8 cellular contexts compared by ENCODE assay signal in the genomic region with DNA sequence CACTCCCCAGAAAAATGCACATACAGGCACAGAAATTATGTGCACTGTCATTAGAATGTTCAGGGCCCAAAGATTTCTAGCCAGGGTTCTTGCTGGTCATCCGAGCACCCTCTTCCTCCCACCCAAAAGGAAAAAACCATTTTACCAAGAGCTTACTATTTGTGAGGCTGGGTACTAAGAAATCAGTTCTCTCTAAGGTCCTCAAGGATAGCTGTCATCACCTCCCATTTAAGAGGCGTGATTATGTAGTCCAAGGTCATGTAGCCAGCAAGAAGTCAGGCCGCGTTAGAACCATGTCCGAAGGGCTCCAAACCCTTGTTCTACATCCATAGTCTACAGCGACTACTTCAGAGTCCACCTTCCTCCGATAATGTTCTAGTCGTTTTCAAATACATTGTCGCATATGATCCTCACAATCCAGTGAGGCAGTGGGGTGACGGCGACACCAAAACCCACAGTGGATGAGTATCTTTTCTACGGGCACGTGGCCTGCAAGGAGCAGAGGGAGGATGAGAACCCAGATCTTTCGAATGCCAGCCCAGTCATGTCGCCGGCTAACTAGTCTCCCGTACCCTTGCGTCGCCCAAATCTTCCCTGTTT. TPM values are rescaled to one million over a fixed set of nuclear protein-coding genes. Genes with fewer than 3 reads are reported as not detected.
A peak's percentile ranks its signal among the peaks of the same experiment; 100 is the strongest.
DNase-seq lines count a peak whose midpoint lies in the region; ATAC-seq and TF ChIP-seq lines count a peak whose summit lies in the region.

No MANE protein-coding gene starts in this region.

- H3K4me3 ChIP-seq in HUES6 (ENCODE audit: low read depth, low read length) (peak overlapping the region; percentile 84), esophagus squamous epithelium (peak overlapping the region; percentile 37 to 99 (median 85)), neural cell (ENCODE audit: low read length) (peak overlapping the region; percentile 79), vagina (peak overlapping the region; percentile 64 to 83)

- H3F3A ChIP-seq in neural cell (ENCODE audit: insufficient read depth, low read length, poor library complexity, severe bottlenecking), result no peaks in the 10 kb centered on the region

- H3K36me3 ChIP-seq in ES-I3 (ENCODE audit: insufficient read depth, low read length), result peaks cover 22% of the 10 kb centered on the region
- H3K36me3 ChIP-seq in HUES6 (ENCODE audit: control insufficient read depth, insufficient read depth, low read length), result peaks cover 75% of the 10 kb centered on the region
- peaks cover 9 to 74% (median 28%) of the 10 kb centered on the region in 3 donors for H3K36me3 ChIP-seq in esophagus squamous epithelium
- H3K36me3 ChIP-seq in neural cell (ENCODE audit: insufficient read depth, low read length), result peaks cover 12% of the 10 kb centered on the region
- peaks cover 6 to 63% of the 10 kb centered on the region in 2 donors for H3K36me3 ChIP-seq in vagina

- peak overlapping the region; percentile 85 for H3K9ac ChIP-seq in ES-I3 (ENCODE audit: low read depth, low read length)
- peak overlapping the region; percentile 93 for H3K9ac ChIP-seq in HUES6 (ENCODE audit: low read length)
- peak overlapping the region; percentile 79 for H3K9ac ChIP-seq in neural cell (ENCODE audit: low read length)

- H3K79me2 ChIP-seq in neural cell (replicated peaks; ENCODE audit: insufficient read depth, low read length), result peaks cover 31% of the 10 kb centered on the region

- peak overlapping the region; percentile 63 for H2AFZ ChIP-seq in neural cell (ENCODE audit: low read depth, low read length)

- H3K4me1 ChIP-seq in ES-I3 (ENCODE audit: insufficient read depth, low read length) (peaks cover 5% of the 10 kb centered on the region; the same call in 1 of the 2 replicates), HUES6 (ENCODE audit: control insufficient read depth, insufficient read depth, low read length) (no peaks in the 10 kb centered on the region; the same call in 1 of the 2 replicates), esophagus squamous epithelium (peaks cover 21 to 52% (median 27%) of the 10 kb centered on the region in 3 donors), vagina (peaks cover 35% of the 10 kb centered on the region)

- ATAC-seq in GM21515 (IDR thresholded peaks at IDR 0.05; ENCODE audit: unreplicated experiment), result peak; percentile 31

- H4K20me1 ChIP-seq in neural cell (ENCODE audit: insufficient read depth), result no peaks in the 10 kb centered on the region

- TF ChIP-seq EP300 in neural cell (conservative IDR thresholded peaks at IDR 0.05; ENCODE audit: poor library complexity, severe bottlenecking), result no peak

- H3K9me2 ChIP-seq in neural cell (ENCODE audit: insufficient read depth, low read length), result no peaks in the 10 kb centered on the region

- H3K27ac ChIP-seq in HUES6 (ENCODE audit: low read depth, low read length), result peak overlapping the region; percentile 24; the same call in 1 of the 2 replicates
- peak overlapping the region; percentile 84 to 95 (median 88) for H3K27ac ChIP-seq in esophagus squamous epithelium
- H3K27ac ChIP-seq in neural cell (ENCODE audit: low read length), result peak overlapping the region; percentile 70
- peak overlapping the region; percentile 77 for H3K27ac ChIP-seq in vagina

- TF ChIP-seq POLR2A in esophagus squamous epithelium (IDR thresholded peaks at IDR 0.05) (no peak), vagina (IDR thresholded peaks at IDR 0.05) (no peak)

- H3K9me3 ChIP-seq in ES-I3 (ENCODE audit: control insufficient read depth, insufficient read depth, low read length) (no peaks in the 10 kb centered on the region), HUES6 (ENCODE audit: control insufficient read depth, insufficient read depth, low read depth, low read length) (no peaks in the 10 kb centered on the region), esophagus squamous epithelium (no peaks in the 10 kb centered on the region), neural cell (ENCODE audit: low read length) (no peaks in the 10 kb centered on the region), vagina (no peaks in the 10 kb centered on the region)

- TF ChIP-seq CTCF in esophagus squamous epithelium (IDR thresholded peaks at IDR 0.05) (no peak), neural cell (IDR thresholded peaks at IDR 0.05; ENCODE audit: poor library complexity, severe bottlenecking) (no peak), vagina (IDR thresholded peaks at IDR 0.05) (no peak)

- WGBS in esophagus squamous epithelium, 2 donors, result 2 to 4% methylated on average over 15 to 19 of the region's 19 CpGs

- intact Hi-C loops in esophagus squamous epithelium (cut with DNase I), result loop anchor here (10.0 kb wide), 1 partner anchor 151 kb away; a partner anchor contains a TSS
- intact Hi-C loops in vagina (cut with DNase I), result loop anchor here (5.0 kb wide), 1 partner anchor 209 kb away; a partner anchor contains a TSS

- DNase-seq in activated CD4-positive, alpha-beta T cell treated with anti-CD3 and anti-CD28 coated beads, Interleukin-2, amount 50 U/mL, for 1 hour, result peak; percentile 24
- no peak for DNase-seq in esophagus squamous epithelium (lab: John Stamatoyannopoulos, UW)
- no peak for DNase-seq in vagina (ENCODE audit: extremely low spot score in 2 of 2)
- DNase-seq in NCI-H187 (lab: John Stamatoyannopoulos, UW), result no peak

- H3K27me3 ChIP-seq in HUES6 (ENCODE audit: control insufficient read depth, insufficient read depth, low read length) (no peaks in the 10 kb centered on the region), esophagus squamous epithelium (no peaks in the 10 kb centered on the region), neural cell (ENCODE audit: insufficient read depth, low read depth, low read length) (no peaks in the 10 kb centered on the region), vagina (no peaks in the 10 kb centered on the region)

- TF ChIP-seq RAD21 in neural cell (conservative IDR thresholded peaks at IDR 0.05), result no peak

- H3K4me2 ChIP-seq in neural cell (ENCODE audit: low read length), result peak overlapping the region; percentile 78

TF ChIP-seq in neural cell, 6 proteins besides CTCF, POLR2A, EP300 and RAD21:
- TF ChIP-seq SMC3 (conservative IDR thresholded peaks at IDR 0.05; ENCODE audit: poor library complexity) (no peak), EZH2 (IDR thresholded peaks at IDR 0.05; ENCODE audit: borderline replicate concordance, insufficient read depth, low read length, poor library complexity, severe bottlenecking) (no peak), POLR2AphosphoS5 (IDR thresholded peaks at IDR 0.05) (no peak), MXI1 (conservative IDR thresholded peaks at IDR 0.05; ENCODE audit: poor library complexity, severe bottlenecking) (no peak), TAF1 (IDR thresholded peaks at IDR 0.05; ENCODE audit: low read depth) (no peak)
- TF ChIP-seq, protein P1, sequence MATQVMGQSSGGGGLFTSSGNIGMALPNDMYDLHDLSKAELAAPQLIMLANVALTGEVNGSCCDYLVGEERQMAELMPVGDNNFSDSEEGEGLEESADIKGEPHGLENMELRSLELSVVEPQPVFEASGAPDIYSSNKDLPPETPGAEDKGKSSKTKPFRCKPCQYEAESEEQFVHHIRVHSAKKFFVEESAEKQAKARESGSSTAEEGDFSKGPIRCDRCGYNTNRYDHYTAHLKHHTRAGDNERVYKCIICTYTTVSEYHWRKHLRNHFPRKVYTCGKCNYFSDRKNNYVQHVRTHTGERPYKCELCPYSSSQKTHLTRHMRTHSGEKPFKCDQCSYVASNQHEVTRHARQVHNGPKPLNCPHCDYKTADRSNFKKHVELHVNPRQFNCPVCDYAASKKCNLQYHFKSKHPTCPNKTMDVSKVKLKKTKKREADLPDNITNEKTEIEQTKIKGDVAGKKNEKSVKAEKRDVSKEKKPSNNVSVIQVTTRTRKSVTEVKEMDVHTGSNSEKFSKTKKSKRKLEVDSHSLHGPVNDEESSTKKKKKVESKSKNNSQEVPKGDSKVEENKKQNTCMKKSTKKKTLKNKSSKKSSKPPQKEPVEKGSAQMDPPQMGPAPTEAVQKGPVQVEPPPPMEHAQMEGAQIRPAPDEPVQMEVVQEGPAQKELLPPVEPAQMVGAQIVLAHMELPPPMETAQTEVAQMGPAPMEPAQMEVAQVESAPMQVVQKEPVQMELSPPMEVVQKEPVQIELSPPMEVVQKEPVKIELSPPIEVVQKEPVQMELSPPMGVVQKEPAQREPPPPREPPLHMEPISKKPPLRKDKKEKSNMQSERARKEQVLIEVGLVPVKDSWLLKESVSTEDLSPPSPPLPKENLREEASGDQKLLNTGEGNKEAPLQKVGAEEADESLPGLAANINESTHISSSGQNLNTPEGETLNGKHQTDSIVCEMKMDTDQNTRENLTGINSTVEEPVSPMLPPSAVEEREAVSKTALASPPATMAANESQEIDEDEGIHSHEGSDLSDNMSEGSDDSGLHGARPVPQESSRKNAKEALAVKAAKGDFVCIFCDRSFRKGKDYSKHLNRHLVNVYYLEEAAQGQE (IDR thresholded peaks at IDR 0.05; ENCODE audit: borderline replicate concordance), result no peak

RNA-seq across cellular contexts. Expression of a gene that starts 0.6 kb away (rescaled TPM):
- total RNA-seq in esophagus squamous epithelium (10 to 100 TPM; 43.5 to 65.3 (median 62.1) TPM), vagina (43.0 TPM)
- 121 and 139 TPM in 2 replicates for polyA plus RNA-seq in neural cell
- 67.9 and 70.3 TPM in 2 replicates for polyA minus RNA-seq in neural cell

RNA-seq across cellular contexts. Expression of a gene that starts 0.8 kb away (rescaled TPM):
- 100 to 1,000 TPM in 3 of 4 donors, 10 to 100 TPM in 1; 78.5 to 155 (median 122) TPM for total RNA-seq in esophagus squamous epithelium
- 34.7 and 40.3 TPM in 2 replicates for polyA plus RNA-seq in neural cell
- 44.0 and 50.2 TPM in 2 replicates for polyA minus RNA-seq in neural cell
- total RNA-seq in vagina, result 121 TPM

RNA-seq across cellular contexts. Expression of a gene that starts 11.8 kb away (rescaled TPM):
- total RNA-seq in esophagus squamous epithelium (10 to 100 TPM in 3 of 4 donors, 1 to 10 TPM in 1; 8.2 to 19.4 (median 13.7) TPM), vagina (11.8 TPM)
- polyA plus RNA-seq in neural cell, result 37.0 and 37.7 TPM in 2 replicates
- 47.7 and 57.8 TPM in 2 replicates for polyA minus RNA-seq in neural cell

RNA-seq across cellular contexts. Expression of a gene that starts 12.1 kb away (rescaled TPM):
- 1 to 10 TPM; 1.7 to 3.3 (median 2.8) TPM for total RNA-seq in esophagus squamous epithelium
- 4.7 and 12.2 TPM in 2 replicates for polyA plus RNA-seq in neural cell
- polyA minus RNA-seq in neural cell, result 2.8 and 5.4 TPM in 2 replicates
- total RNA-seq in vagina, result 1.5 TPM

Comparison
In these comparisons a context has a peak if more than half of its experiments do, and no peak if none do; other contexts are left out.
1. H3K27ac ChIP-seq: peak in every context shown above with its lines; median percentile 88 in esophagus squamous epithelium; 77 in vagina; 70 in neural cell; 24 in HUES6.